ENCODE assay signal across 37 cellular contexts in the genomic region with DNA sequence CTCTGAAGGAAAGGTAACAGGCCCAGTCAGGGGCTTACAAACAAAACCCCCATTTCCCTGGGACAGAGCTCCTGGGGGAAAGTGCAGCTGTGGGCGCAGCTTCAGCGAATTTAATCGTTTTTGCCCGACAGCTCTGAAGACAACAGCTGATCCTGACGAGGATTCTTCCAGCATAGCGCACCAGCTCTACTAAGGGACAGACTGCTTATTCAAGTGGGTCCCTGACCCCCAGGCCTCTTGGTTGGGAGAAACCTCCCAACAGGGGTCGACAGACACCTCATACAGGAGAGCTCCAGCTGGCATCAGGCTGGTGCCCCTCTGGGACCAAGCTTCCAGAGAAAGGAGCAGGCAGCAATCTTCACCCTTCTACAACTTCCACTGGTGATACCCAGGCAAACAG.
"Had no signal": no experiment of that assay in that cellular context is flagged by ENCODE, and none has a peak within 500 bp of the region (broad histone marks: within the 10 kb centered on the region; RNA-seq: fewer than 3 reads in every experiment).

No MANE protein-coding gene starts in this region.

- H3K27ac Mint-ChIP-seq: activated naive CD4-positive, alpha-beta T cell treated with anti-CD3 and anti-CD28 coated beads for 36 hours; activated naive CD4-positive, alpha-beta T cell treated with anti-CD3 and anti-CD28 coated beads, Interleukin-2, amount 10 ng/mL, durations not matched to agents 7 days and 5 days; activated naive CD4-positive, alpha-beta T cell treated with anti-CD3 and anti-CD28 coated beads, Interleukin-2, amount 50 U/mL, for 24 hours; activated naive CD4-positive, alpha-beta T cell treated with anti-CD3 and anti-CD28 coated beads, Interleukin-2, amount 50 U/mL, for 72 hours; activated naive CD8-positive, alpha-beta T cell; activated naive CD8-positive, alpha-beta T cell treated with anti-CD3 and anti-CD28 coated beads for 36 hours; activated naive CD8-positive, alpha-beta T cell treated with anti-CD3 and anti-CD28 coated beads, Interleukin-2, amount 10 ng/mL, durations not matched to agents 7 days and 5 days; activated naive CD8-positive, alpha-beta T cell treated with anti-CD3 and anti-CD28 coated beads, Interleukin-2, amount 50 U/mL, for 24 hours; activated T-cell treated with anti-CD3 and anti-CD28 coated beads, Interleukin-2, amount 50 U/mL, for 24 hours; activated T-cell treated with anti-CD3 and anti-CD28 coated beads, Interleukin-2, amount 50 U/mL, for 72 hours; activated T-helper 1 cell treated with anti-CD3 and anti-CD28 coated beads, Interleukin-12 subunit alpha, Interleukin-12 subunit beta, Interleukin-2, Interleukin-4 antibody, amounts not matched to agents 30 ng/mL and 10 ng/mL and 1 ng/mL, durations not matched to agents 14 hours and 24 hours and 36 hours; activated T-helper 17 cell treated with anti-CD3 and anti-CD28 coated beads, Interleukin-2, amount 50 U/mL, for 72 hours; activated T-helper 2 cell treated with anti-CD3 and anti-CD28 coated beads, Interferon-gamma antibody, Interleukin-2, Interleukin-4, amounts not matched to agents 10 μg/mL and 5 μg/mL and 100 μg/mL, durations not matched to agents 14 hours and 24 hours and 36 hours; brain had no signal

- DNase-seq: activated effector memory CD4-positive, alpha-beta T cell treated with anti-CD3 and anti-CD28 coated beads, Interleukin-2, amount 50 U/mL, for 16 hours; activated effector memory CD4-positive, alpha-beta T cell treated with Interleukin-2 at 50 U/mL for 16 hours; activated gamma-delta T cell; activated gamma-delta T cell treated with Interleukin-2 at 50 U/mL for 16 hours; activated naive CD4-positive, alpha-beta T cell; activated naive CD4-positive, alpha-beta T cell treated with anti-CD3 and anti-CD28 coated beads for 36 hours; activated naive CD4-positive, alpha-beta T cell treated with anti-CD3 and anti-CD28 coated beads, Interleukin-2, amount 10 ng/mL, durations not matched to agents 7 days and 5 days; activated naive CD4-positive, alpha-beta T cell treated with anti-CD3 and anti-CD28 coated beads, Interleukin-2, amount 50 U/mL, for 16 hours; activated naive CD4-positive, alpha-beta T cell treated with Interleukin-2 at 50 U/mL for 16 hours; activated naive CD8-positive, alpha-beta T cell treated with anti-CD3 and anti-CD28 coated beads for 36 hours; activated naive CD8-positive, alpha-beta T cell treated with anti-CD3 and anti-CD28 coated beads, Interleukin-2, amount 10 ng/mL, durations not matched to agents 7 days and 5 days; activated naive CD8-positive, alpha-beta T cell treated with anti-CD3 and anti-CD28 coated beads, Interleukin-2, amount 50 U/mL, for 24 hours; activated T-cell treated with anti-CD3 and anti-CD28 coated beads for 4 hours; activated T-cell treated with anti-CD3 and anti-CD28 coated beads, Interleukin-2, amount 50 U/mL, for 1 hour; activated T-cell treated with anti-CD3 and anti-CD28 coated beads, Interleukin-2, amount 50 U/mL, for 24 hours; activated T-cell treated with anti-CD3 and anti-CD28 coated beads, Interleukin-2, amount 50 U/mL, for 4 hours; activated T-cell treated with anti-CD3 and anti-CD28 coated beads, Interleukin-2, amount 50 U/mL, for 48 hours; activated T-cell treated with anti-CD3 and anti-CD28 coated beads, Interleukin-2, amount 50 U/mL, for 72 hours; adrenal gland; amniotic stem cell; amygdala; anterior cingulate cortex; body of pancreas; brain microvascular endothelial cell; central memory CD4-positive, alpha-beta T cell; cerebellar nuclear complex had no signal

- H3K4me1 ChIP-seq: adrenal gland, ascending aorta, body of pancreas, breast epithelium had no signal

- H3K36me3 ChIP-seq: adrenal gland, ascending aorta, brain microvascular endothelial cell, breast epithelium, cardiac muscle cell had no signal

- H3K9me3 ChIP-seq: adrenal gland, ascending aorta, body of pancreas had no signal

- H3K4me3 Mint-ChIP-seq: activated naive CD4-positive, alpha-beta T cell treated with anti-CD3 and anti-CD28 coated beads for 36 hours; activated naive CD4-positive, alpha-beta T cell treated with anti-CD3 and anti-CD28 coated beads, Interleukin-2, amount 10 ng/mL, durations not matched to agents 7 days and 5 days; activated naive CD4-positive, alpha-beta T cell treated with anti-CD3 and anti-CD28 coated beads, Interleukin-2, amount 50 U/mL, for 24 hours; activated naive CD8-positive, alpha-beta T cell; activated naive CD8-positive, alpha-beta T cell treated with anti-CD3 and anti-CD28 coated beads for 36 hours; activated naive CD8-positive, alpha-beta T cell treated with anti-CD3 and anti-CD28 coated beads, Interleukin-2, amount 10 ng/mL, durations not matched to agents 7 days and 5 days; activated naive CD8-positive, alpha-beta T cell treated with anti-CD3 and anti-CD28 coated beads, Interleukin-2, amount 50 U/mL, for 24 hours; activated T-cell treated with anti-CD3 and anti-CD28 coated beads, Interleukin-2, amount 50 U/mL, for 24 hours; activated T-cell treated with anti-CD3 and anti-CD28 coated beads, Interleukin-2, amount 50 U/mL, for 4 hours; activated T-cell treated with anti-CD3 and anti-CD28 coated beads, Interleukin-2, amount 50 U/mL, for 72 hours; activated T-helper 1 cell treated with anti-CD3 and anti-CD28 coated beads, Interleukin-12 subunit alpha, Interleukin-12 subunit beta, Interleukin-2, Interleukin-4 antibody, amounts not matched to agents 30 ng/mL and 10 ng/mL and 1 ng/mL, durations not matched to agents 14 hours and 24 hours and 36 hours; activated T-helper 17 cell treated with anti-CD3 and anti-CD28 coated beads, Interleukin-2, amount 50 U/mL, for 72 hours; brain; central memory CD8-positive, alpha-beta T cell had no signal

- H3K27me3 Mint-ChIP-seq: activated naive CD4-positive, alpha-beta T cell treated with anti-CD3 and anti-CD28 coated beads, Interleukin-2, amount 10 ng/mL, durations not matched to agents 7 days and 5 days; activated naive CD4-positive, alpha-beta T cell treated with anti-CD3 and anti-CD28 coated beads, Interleukin-2, amount 50 U/mL, for 24 hours; activated naive CD8-positive, alpha-beta T cell; activated naive CD8-positive, alpha-beta T cell treated with anti-CD3 and anti-CD28 coated beads for 36 hours; activated naive CD8-positive, alpha-beta T cell treated with anti-CD3 and anti-CD28 coated beads, Interleukin-2, amount 10 ng/mL, durations not matched to agents 7 days and 5 days; activated naive CD8-positive, alpha-beta T cell treated with anti-CD3 and anti-CD28 coated beads, Interleukin-2, amount 50 U/mL, for 24 hours; activated T-cell treated with anti-CD3 and anti-CD28 coated beads, Interleukin-2, amount 50 U/mL, for 24 hours; activated T-helper 17 cell treated with anti-CD3 and anti-CD28 coated beads, Interleukin-2, amount 50 U/mL, for 72 hours; brain; central memory CD8-positive, alpha-beta T cell had no signal

- H3K36me3 Mint-ChIP-seq: activated naive CD4-positive, alpha-beta T cell treated with anti-CD3 and anti-CD28 coated beads, Interleukin-2, amount 10 ng/mL, durations not matched to agents 7 days and 5 days; activated naive CD4-positive, alpha-beta T cell treated with anti-CD3 and anti-CD28 coated beads, Interleukin-2, amount 50 U/mL, for 24 hours; activated naive CD4-positive, alpha-beta T cell treated with anti-CD3 and anti-CD28 coated beads, Interleukin-2, amount 50 U/mL, for 72 hours; activated naive CD8-positive, alpha-beta T cell; activated naive CD8-positive, alpha-beta T cell treated with anti-CD3 and anti-CD28 coated beads for 36 hours; activated naive CD8-positive, alpha-beta T cell treated with anti-CD3 and anti-CD28 coated beads, Interleukin-2, amount 10 ng/mL, durations not matched to agents 7 days and 5 days; brain had no signal

- H3K27me3 ChIP-seq: adrenal gland, ascending aorta, body of pancreas, brain microvascular endothelial cell, breast epithelium, cardiac muscle cell had no signal

- H3K27ac ChIP-seq: adrenal gland, ascending aorta, body of pancreas, brain microvascular endothelial cell, breast epithelium, cardiac muscle cell had no signal

- H3K4me1 Mint-ChIP-seq: activated naive CD4-positive, alpha-beta T cell treated with anti-CD3 and anti-CD28 coated beads, Interleukin-2, amount 10 ng/mL, durations not matched to agents 7 days and 5 days; activated naive CD4-positive, alpha-beta T cell treated with anti-CD3 and anti-CD28 coated beads, Interleukin-2, amount 50 U/mL, for 24 hours; activated naive CD8-positive, alpha-beta T cell treated with anti-CD3 and anti-CD28 coated beads for 36 hours; activated naive CD8-positive, alpha-beta T cell treated with anti-CD3 and anti-CD28 coated beads, Interleukin-2, amount 10 ng/mL, durations not matched to agents 7 days and 5 days; activated naive CD8-positive, alpha-beta T cell treated with anti-CD3 and anti-CD28 coated beads, Interleukin-2, amount 50 U/mL, for 24 hours; activated T-helper 17 cell treated with anti-CD3 and anti-CD28 coated beads, Interleukin-2, amount 50 U/mL, for 72 hours; brain; central memory CD8-positive, alpha-beta T cell had no signal

- H3K4me3 ChIP-seq: adrenal gland, ascending aorta, body of pancreas, breast epithelium, cardiac muscle cell had no signal

- ATAC-seq: activated naive CD4-positive, alpha-beta T cell treated with anti-CD3 and anti-CD28 coated beads, Interleukin-2, amount 50 U/mL, for 72 hours; activated naive CD8-positive, alpha-beta T cell treated with anti-CD3 and anti-CD28 coated beads, Interleukin-2, amount 50 U/mL, for 24 hours; activated T-cell treated with anti-CD3 and anti-CD28 coated beads, Interleukin-2, amount 50 U/mL, for 4 hours; activated T-cell treated with anti-CD3 and anti-CD28 coated beads, Interleukin-2, amount 50 U/mL, for 72 hours; activated T-helper 17 cell treated with anti-CD3 and anti-CD28 coated beads, Interleukin-2, amount 50 U/mL, for 72 hours; body of pancreas had no signal

- H3K9me3 Mint-ChIP-seq: activated naive CD4-positive, alpha-beta T cell treated with anti-CD3 and anti-CD28 coated beads for 36 hours; activated naive CD4-positive, alpha-beta T cell treated with anti-CD3 and anti-CD28 coated beads, Interleukin-2, amount 50 U/mL, for 24 hours; activated naive CD8-positive, alpha-beta T cell treated with anti-CD3 and anti-CD28 coated beads for 36 hours; activated naive CD8-positive, alpha-beta T cell treated with anti-CD3 and anti-CD28 coated beads, Interleukin-2, amount 10 ng/mL, durations not matched to agents 7 days and 5 days; activated T-helper 1 cell treated with anti-CD3 and anti-CD28 coated beads, Interleukin-12 subunit alpha, Interleukin-12 subunit beta, Interleukin-2, Interleukin-4 antibody, amounts not matched to agents 30 ng/mL and 10 ng/mL and 1 ng/mL, durations not matched to agents 14 hours and 24 hours and 36 hours had no signal
